ENCODE assay signal across 1 cellular context in genomic region chr9:3879731-3880493, GRCh38.
TF ChIP-seq lines count a peak whose summit lies in the region.

No MANE protein-coding gene starts in this region.

TF ChIP-seq in IMR-90, 13 proteins besides CTCF, POLR2A, EP300 and RAD21:
- TF ChIP-seq RCOR1 (IDR thresholded peaks at IDR 0.05; ENCODE audit: insufficient replicate concordance, low read length) (no peak), MAZ (IDR thresholded peaks at IDR 0.05; ENCODE audit: borderline replicate concordance, low read depth, low read length) (no peak), CEBPB (IDR thresholded peaks at IDR 0.05; ENCODE audit: low read depth, low read length) (no peak), SMC3 (IDR thresholded peaks at IDR 0.05; ENCODE audit: low read depth, low read length) (no peak), USF2 (IDR thresholded peaks at IDR 0.05; ENCODE audit: low read depth, low read length) (no peak), FOS (IDR thresholded peaks at IDR 0.05; ENCODE audit: low read depth, low read length) (no peak), NFE2L2 (IDR thresholded peaks at IDR 0.05; ENCODE audit: low read depth, low read length) (no peak), MAFK (IDR thresholded peaks at IDR 0.05; ENCODE audit: low read depth, low read length) (no peak), ELK1 (IDR thresholded peaks at IDR 0.05; ENCODE audit: borderline replicate concordance, low read depth, low read length) (no peak), CHD1 (IDR thresholded peaks at IDR 0.05; ENCODE audit: low read depth, low read length) (no peak), RFX5 (IDR thresholded peaks at IDR 0.05; ENCODE audit: low read depth, low read length) (no peak), MXI1 (IDR thresholded peaks at IDR 0.05; ENCODE audit: borderline replicate concordance, low read depth, low read length) (no peak)
